2 cellular contexts compared by ENCODE assay signal in genomic region chr1:15412488-15412800, GRCh38.
TF ChIP-seq lines count a peak whose summit lies in the region.

No MANE protein-coding gene starts in this region.

TF ChIP-seq in A549, 52 proteins besides CTCF, POLR2A, EP300 and RAD21:
- TF ChIP-seq FOSB (CRISPR knock-in tag; IDR thresholded peaks at IDR 0.05) (no peak), NPAS2 (CRISPR knock-in tag; IDR thresholded peaks at IDR 0.05; ENCODE audit: borderline replicate concordance) (no peak), CEBPB (IDR thresholded peaks at IDR 0.05) (no peak), FOSL2 (IDR thresholded peaks at IDR 0.05) (no peak), FOSL2 (CRISPR knock-in tag; IDR thresholded peaks at IDR 0.05) (no peak), RFX5 (IDR thresholded peaks at IDR 0.05) (no peak), MAX (IDR thresholded peaks at IDR 0.05) (0 out of 2 replicates have a peak, but pooled peaks have one; percentile 17)

TF ChIP-seq in IMR-90, 13 proteins besides CTCF, POLR2A, EP300 and RAD21:
- TF ChIP-seq RCOR1 (IDR thresholded peaks at IDR 0.05; ENCODE audit: insufficient replicate concordance, low read length) (no peak), SMC3 (IDR thresholded peaks at IDR 0.05; ENCODE audit: low read depth, low read length) (no peak), CHD1 (IDR thresholded peaks at IDR 0.05; ENCODE audit: low read depth, low read length) (no peak), RFX5 (IDR thresholded peaks at IDR 0.05; ENCODE audit: low read depth, low read length) (no peak), NFE2L2 (IDR thresholded peaks at IDR 0.05; ENCODE audit: low read depth, low read length) (no peak), MAFK (IDR thresholded peaks at IDR 0.05; ENCODE audit: low read depth, low read length) (no peak), CEBPB (IDR thresholded peaks at IDR 0.05; ENCODE audit: low read depth, low read length) (no peak), USF2 (IDR thresholded peaks at IDR 0.05; ENCODE audit: low read depth, low read length) (no peak)
